ENCODE assay signal across 9 cellular contexts in the genomic region with DNA sequence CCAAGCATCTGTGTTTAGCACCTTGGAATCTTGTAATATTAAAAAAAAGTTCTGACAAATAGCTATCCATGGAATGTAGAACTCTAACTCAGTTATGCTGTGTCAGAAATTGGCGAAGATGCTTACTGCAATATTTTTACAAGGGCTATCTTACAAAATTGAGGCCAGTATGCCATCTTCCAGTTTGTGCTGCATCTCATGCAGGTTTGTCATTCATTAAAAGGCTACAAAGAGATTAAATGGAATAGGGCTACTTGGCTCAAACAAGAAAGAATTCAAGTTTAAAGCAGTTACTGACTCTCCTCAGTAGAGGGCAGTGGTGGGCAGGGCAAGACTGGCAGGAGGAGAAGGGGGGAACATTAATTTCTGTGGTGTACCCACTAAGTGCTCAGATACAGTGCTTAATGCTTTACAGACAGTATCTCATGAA.
DNase-seq lines count a peak whose midpoint lies in the region; ATAC-seq, FAIRE-seq and TF ChIP-seq lines count a peak whose summit lies in the region.
"Had no signal": no experiment of that assay in that cellular context is flagged by ENCODE, and none has a peak within 500 bp of the region (broad histone marks: within the 10 kb centered on the region; RNA-seq: fewer than 3 reads in every experiment).

No MANE protein-coding gene starts in this region.

- H3K9me3 ChIP-seq in WERI-Rb-1 (ENCODE audit: severe bottlenecking), result no peaks in the 10 kb centered on the region
- no peaks in the 10 kb centered on the region for H3K9me3 ChIP-seq in kidney (ENCODE audit: control insufficient read depth in 1 of 2, low read length in 2 of 2)
- H3K9me3 ChIP-seq in ovary, result no peaks in the 10 kb centered on the region

- H3K4me1 ChIP-seq in kidney (ENCODE audit: control insufficient read depth in 1 of 2, insufficient read depth in 1 of 2, low read depth in 1 of 2, low read length in 2 of 2) (no peaks in the 10 kb centered on the region), ovary (ENCODE audit: insufficient read depth) (no peaks in the 10 kb centered on the region)

- H3K27ac ChIP-seq in WERI-Rb-1, result no peak overlapping the region
- no peak overlapping the region for H3K27ac ChIP-seq in kidney (ENCODE audit: low read depth in 2 of 2, low read length in 2 of 2)
- no peak overlapping the region for H3K27ac ChIP-seq in ovary

- TF ChIP-seq CTCF in AG10803 (conservative IDR thresholded peaks at IDR 0.05; ENCODE audit: low read length), result peak; percentile 75
- peak; percentile 61 for TF ChIP-seq CTCF in WERI-Rb-1 (IDR thresholded peaks at IDR 0.05; ENCODE audit: low read depth, low read length)
- peak; percentile 61 for TF ChIP-seq CTCF in kidney (IDR thresholded peaks at IDR 0.05; ENCODE audit: borderline replicate concordance, extremely low read depth, insufficient read depth)
- TF ChIP-seq CTCF in ovary (IDR thresholded peaks at IDR 0.05), result no peak

- intact Hi-C loops in kidney (cut with DNase I) (no loop called here), ovary (cut with DNase I) (no loop called here)

- H3K27me3 ChIP-seq in WERI-Rb-1 (ENCODE audit: insufficient read depth, low read depth, severe bottlenecking), result peaks cover 18% of the 10 kb centered on the region
- no peaks in the 10 kb centered on the region for H3K27me3 ChIP-seq in ovary

- H3K4me3 ChIP-seq in AG10803 (ENCODE audit: low read length) (no peak overlapping the region), WERI-Rb-1 (ENCODE audit: low read depth, low read length) (no peak overlapping the region), kidney (ENCODE audit: low read length in 2 of 2) (no peak overlapping the region), ovary (no peak overlapping the region)

- FAIRE-seq in GM18507 (lab: Jason Lieb, UNC) (peak; percentile 58), kidney (lab: Jason Lieb, UNC) (no peak)
- FAIRE-seq: colon had no signal

- no peak overlapping the region for H3K9ac ChIP-seq in kidney (ENCODE audit: low read length in 2 of 2)

- peak; percentile 93 for DNase-seq in AG10803 (ENCODE audit: low read depth)
- DNase-seq in GM18507 (ENCODE audit: extremely low spot score, insufficient read length, low read depth), result no peak
- DNase-seq in WERI-Rb-1, result peak; percentile 8
- no peak for DNase-seq in kidney
- DNase-seq in ovary, result no peak

- no peak for TF ChIP-seq POLR2A in ovary (IDR thresholded peaks at IDR 0.05)

- 22 to 29% (median 28%) methylated on average over 1 of the region's 1 CpG for WGBS in ovary, 3 donors

- no peaks in the 10 kb centered on the region for H3K36me3 ChIP-seq in WERI-Rb-1
- H3K36me3 ChIP-seq in kidney (ENCODE audit: control insufficient read depth in 1 of 2, insufficient read depth in 2 of 2, low read length in 2 of 2), result no peaks in the 10 kb centered on the region
- no peaks in the 10 kb centered on the region for H3K36me3 ChIP-seq in ovary

- no peak for TF ChIP-seq EP300 in ovary (IDR thresholded peaks at IDR 0.05)

- ATAC-seq in HG03175 (IDR thresholded peaks at IDR 0.05; ENCODE audit: unreplicated experiment) (no peak), GM18873 (IDR thresholded peaks at IDR 0.05; ENCODE audit: low FRiP score, unreplicated experiment) (no peak), GM21526 (IDR thresholded peaks at IDR 0.05; ENCODE audit: low FRiP score, unreplicated experiment) (no peak)

Comparison
In these comparisons a context has a peak if more than half of its experiments do, and no peak if none do; other contexts are left out.
1. DNase-seq: peak in AG10803 (single experiment) and WERI-Rb-1 (single experiment); none in GM18507 (single experiment), kidney (single experiment) and ovary (0 of 5).
2. CTCF ChIP-seq: peak in AG10803 (single experiment), WERI-Rb-1 (single experiment) and kidney (single experiment); none in ovary (0 of 3).